29 cellular contexts compared by ENCODE assay signal in genomic region chr7:50780436-50780835, GRCh38.
"Had no signal": no experiment of that assay in that cellular context is flagged by ENCODE, and none has a peak within 500 bp of the region (broad histone marks: within the 10 kb centered on the region; RNA-seq: fewer than 3 reads in every experiment).

No MANE protein-coding gene starts in this region.

- FAIRE-seq: astrocyte, islet of Langerhans, pancreas, small intestine, TTC549 had no signal

- H3K27ac ChIP-seq: esophagus muscularis mucosa, foreskin keratinocyte, prostate gland, upper lobe of right lung, WERI-Rb-1 had no signal

- DNase-seq: activated CD4-positive, alpha-beta T cell treated with anti-CD3 and anti-CD28 coated beads for 48 hours; activated CD4-positive, alpha-beta T cell treated with anti-CD3 and anti-CD28 coated beads, Interleukin-2, amount 50 U/mL, for 48 hours; activated CD8-positive, alpha-beta memory T cell treated with anti-CD3 and anti-CD28 coated beads, Interleukin-2, amount 50 U/mL, for 4 hours; activated naive CD4-positive, alpha-beta T cell; activated T-cell treated with anti-CD3 and anti-CD28 coated beads, Interleukin-2, amount 50 U/mL, for 1 hour; amniotic stem cell; cortex of kidney; effector memory CD8-positive, alpha-beta T cell; foreskin keratinocyte; left ventricle myocardium superior; mucosa of descending colon; pancreas; sigmoid colon; small intestine; stimulated activated CD4-positive, alpha-beta T cell treated with anti-CD3 and anti-CD28 coated beads, Interleukin-4, amount 100 ng/mL, for 24 hours; T-helper 9 cell; upper lobe of right lung; WERI-Rb-1 had no signal

- H3K27me3 ChIP-seq: esophagus muscularis mucosa, pancreas, sigmoid colon, upper lobe of right lung had no signal

- H3K36me3 Mint-ChIP-seq: stimulated activated effector memory CD8-positive, alpha-beta T cell treated with anti-CD3 and anti-CD28 coated beads, Interleukin-12 subunit alpha, Interleukin-12 subunit beta, amount 100 ng/mL, for 72 hours had no signal

- H3K4me3 ChIP-seq: mucosa of descending colon, prostate gland, upper lobe of right lung had no signal

- H3K27ac Mint-ChIP-seq: activated T-helper 2 cell treated with anti-CD3 and anti-CD28 coated beads, Interferon-gamma antibody, Interleukin-2, Interleukin-4, amounts not matched to agents 10 μg/mL and 5 μg/mL and 100 μg/mL, durations not matched to agents 14 hours and 24 hours and 36 hours; effector memory CD8-positive, alpha-beta T cell; stimulated activated effector memory CD8-positive, alpha-beta T cell treated with anti-CD3 and anti-CD28 coated beads, Interleukin-12 subunit alpha, Interleukin-12 subunit beta, amount 100 ng/mL, for 72 hours; stimulated activated naive CD8-positive, alpha-beta T cell treated with anti-CD3 and anti-CD28 coated beads, Interleukin-15, Interleukin-2, amounts not matched to agents 100 ng/mL and 50 ng/mL, for 24 hours; T-helper 1 cell treated with Interleukin-12 subunit alpha and Interleukin-12 subunit beta and Interleukin-4 antibody, amounts not matched to agents 30 μg/mL and 1 μg/mL, for 36 hours had no signal

- H3K4me1 ChIP-seq: foreskin keratinocyte had no signal

- H3K9me3 ChIP-seq: esophagus muscularis mucosa, mucosa of descending colon, pancreas, prostate gland, sigmoid colon, upper lobe of right lung had no signal

- H3K9me3 Mint-ChIP-seq: activated T-helper 2 cell treated with anti-CD3 and anti-CD28 coated beads, Interferon-gamma antibody, Interleukin-2, Interleukin-4, amounts not matched to agents 10 μg/mL and 5 μg/mL and 100 μg/mL, durations not matched to agents 14 hours and 24 hours and 36 hours; effector memory CD8-positive, alpha-beta T cell; nephron; stimulated activated effector memory CD8-positive, alpha-beta T cell treated with anti-CD3 and anti-CD28 coated beads, Interleukin-12 subunit alpha, Interleukin-12 subunit beta, amount 100 ng/mL, for 72 hours; stimulated activated naive CD8-positive, alpha-beta T cell treated with anti-CD3 and anti-CD28 coated beads, Interleukin-15, Interleukin-2, amounts not matched to agents 100 ng/mL and 50 ng/mL, for 24 hours; T-helper 1 cell treated with Interleukin-12 subunit alpha and Interleukin-12 subunit beta and Interleukin-4 antibody, amounts not matched to agents 30 μg/mL and 1 μg/mL, for 36 hours had no signal

- H3K36me3 ChIP-seq: pancreas, prostate gland, sigmoid colon, upper lobe of right lung, WERI-Rb-1 had no signal

- ATAC-seq: activated CD4-positive, CD25-positive, alpha-beta regulatory T cell treated with anti-CD3 and anti-CD28 coated beads, Interleukin-2, amount 50 U/mL, for 24 hours; effector memory CD8-positive, alpha-beta T cell; foreskin keratinocyte; left ventricle myocardium superior; mucosa of descending colon; pancreas; stimulated activated effector memory CD8-positive, alpha-beta T cell treated with anti-CD3 and anti-CD28 coated beads, Interleukin-12 subunit alpha, Interleukin-12 subunit beta, amount 100 ng/mL, for 72 hours; upper lobe of right lung had no signal

- H3K4me3 Mint-ChIP-seq: effector memory CD8-positive, alpha-beta T cell had no signal
